Comparison of ENCODE assay signal across 12 cellular contexts in the genomic region with DNA sequence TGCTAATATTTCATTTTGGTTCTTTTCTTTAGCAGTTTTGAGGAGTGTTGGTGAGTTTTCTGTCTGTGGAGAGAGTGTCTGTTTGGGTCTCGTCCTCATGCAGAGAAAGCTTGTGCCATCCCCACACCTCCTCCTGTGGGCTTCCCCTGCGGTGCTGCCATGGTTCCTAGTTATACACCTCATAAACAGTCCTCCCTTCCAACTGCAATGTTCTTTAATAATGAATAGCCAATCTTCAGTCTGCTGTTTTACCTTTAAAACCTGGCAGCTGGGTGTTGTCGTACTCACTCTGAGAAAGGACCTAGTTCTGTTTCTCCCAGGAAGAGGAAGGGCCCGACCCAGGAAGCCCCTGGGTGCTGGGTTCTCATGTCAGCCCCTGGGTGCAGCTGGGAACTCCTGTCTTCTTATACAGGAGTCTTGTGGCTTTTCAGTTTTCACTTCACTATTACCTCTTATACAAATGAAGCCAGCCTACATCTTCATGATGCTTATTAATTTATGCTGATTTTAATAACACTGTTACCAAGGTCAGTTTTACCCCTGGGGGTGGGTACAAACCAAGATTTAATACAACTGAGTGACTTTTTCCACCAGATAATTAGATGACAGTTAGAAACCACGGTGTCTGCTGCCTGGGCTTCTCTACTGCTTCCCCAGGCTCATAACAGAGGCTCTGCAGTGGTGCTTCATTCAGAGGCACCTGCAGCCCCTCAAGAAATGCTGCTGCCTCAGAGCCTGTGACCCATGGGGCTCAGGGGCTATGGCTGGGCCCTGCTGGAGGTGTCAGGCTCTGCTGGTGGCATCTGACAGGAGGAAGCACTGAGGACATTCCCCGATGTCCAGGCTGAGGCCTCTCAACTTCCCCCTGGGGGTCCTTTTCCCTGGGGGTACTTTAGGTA. TPM values are rescaled to one million over a fixed set of nuclear protein-coding genes. Genes with fewer than 3 reads are reported as not detected.
DNase-seq lines count a peak whose midpoint lies in the region; ATAC-seq and TF ChIP-seq lines count a peak whose summit lies in the region.
"Had no signal": no experiment of that assay in that cellular context is flagged by ENCODE, and none has a peak within 500 bp of the region (broad histone marks: within the 10 kb centered on the region; RNA-seq: fewer than 3 reads in every experiment).

No MANE protein-coding gene starts in this region.

- H3K9ac ChIP-seq in smooth muscle cell (ENCODE audit: low read depth): no peak overlapping the region

- no peaks in the 10 kb centered on the region for H3K79me2 ChIP-seq in smooth muscle cell (ENCODE audit: low read depth)
- H3K79me2 ChIP-seq: hepatocyte had no signal

- no peaks in the 10 kb centered on the region for H3K27me3 ChIP-seq in naive thymus-derived CD4-positive, alpha-beta T cell (ENCODE audit: control insufficient read depth in 2 of 2, insufficient read depth in 2 of 2, low read length in 2 of 2)
- H3K27me3 ChIP-seq in uterus: no peaks in the 10 kb centered on the region
- H3K27me3 ChIP-seq in smooth muscle cell (ENCODE audit: low read depth): no peaks in the 10 kb centered on the region
- H3K27me3 ChIP-seq: hepatocyte, vagina had no signal

- H3F3A ChIP-seq in smooth muscle cell (ENCODE audit: low read depth): no peaks in the 10 kb centered on the region

- peak overlapping the region; percentile 24 to 87 (median 73) for H3K27ac Mint-ChIP-seq in naive thymus-derived CD4-positive, alpha-beta T cell

- no peak overlapping the region for H3K4me2 ChIP-seq in smooth muscle cell
- H3K4me2 ChIP-seq: hepatocyte had no signal

- TF ChIP-seq CTCF in uterus (IDR thresholded peaks at IDR 0.05): no peak
- TF ChIP-seq CTCF in smooth muscle cell (IDR thresholded peaks at IDR 0.05; ENCODE audit: borderline replicate concordance, insufficient read depth, poor library complexity, severe bottlenecking): no peak

- peak overlapping the region in 2 of 10 donors; percentile 6 to 10 for H3K4me3 Mint-ChIP-seq in naive thymus-derived CD4-positive, alpha-beta T cell

- peaks cover 38 to 68% (median 53%) of the 10 kb centered on the region in 7 donors for H3K4me1 Mint-ChIP-seq in naive thymus-derived CD4-positive, alpha-beta T cell

- no peak overlapping the region for H3K4me3 ChIP-seq in naive thymus-derived CD4-positive, alpha-beta T cell (ENCODE audit: low read length)
- H3K4me3 ChIP-seq in uterus (no peak overlapping the region), smooth muscle cell (no peak overlapping the region)
- H3K4me3 ChIP-seq: hepatocyte, vagina had no signal

- no peaks in the 10 kb centered on the region for H4K20me1 ChIP-seq in smooth muscle cell (ENCODE audit: low read depth)

- H3K27ac ChIP-seq in naive thymus-derived CD4-positive, alpha-beta T cell (ENCODE audit: low read depth, low read length): peak overlapping the region; percentile 30
- H3K27ac ChIP-seq in uterus: no peak overlapping the region
- H3K27ac ChIP-seq in smooth muscle cell (ENCODE audit: low read depth): no peak overlapping the region
- H3K27ac ChIP-seq: hepatocyte, vagina had no signal

- CTCF ChIA-PET in naive thymus-derived CD4-positive, alpha-beta T cell (lab: Charles Lee): interaction anchor here (0.5 to 0.6 kb wide), 2 partner anchors 87 to 150 kb away, joined by 4 to 6 read pairs; no protein-coding TSS in a partner anchor

- H3K36me3 ChIP-seq in naive thymus-derived CD4-positive, alpha-beta T cell (ENCODE audit: control insufficient read depth in 2 of 3, insufficient read depth in 3 of 3, low read length in 3 of 3): peaks cover 22 to 93% (median 36%) of the 10 kb centered on the region in 3 experiments
- H3K36me3 ChIP-seq in uterus: no peaks in the 10 kb centered on the region
- H3K36me3 ChIP-seq in smooth muscle cell (ENCODE audit: low read depth): no peaks in the 10 kb centered on the region

- 91% methylated on average over 6 of the region's 6 CpGs for WGBS in smooth muscle cell (ENCODE audit: low lambda C conversion rate)

- H3K9me3 ChIP-seq in naive thymus-derived CD4-positive, alpha-beta T cell (ENCODE audit: control insufficient read depth in 2 of 3, low read length in 3 of 3): no peaks in the 10 kb centered on the region
- H3K9me3 ChIP-seq in uterus: no peaks in the 10 kb centered on the region
- H3K9me3 ChIP-seq in smooth muscle cell (replicated peaks; ENCODE audit: low read depth): no peaks in the 10 kb centered on the region
- H3K9me3 ChIP-seq: vagina had no signal

- no peak for DNase-seq in naive thymus-derived CD4-positive, alpha-beta T cell
- DNase-seq in uterus: no peak
- no peak for DNase-seq in NOMO-1 treated with DMSO at 0.1 percent for 48 hours (lab: John Stamatoyannopoulos, UW; ENCODE audit: unreplicated experiment)
- DNase-seq in smooth muscle cell (lab: John Stamatoyannopoulos, UW; ENCODE audit: unreplicated experiment): no peak
- DNase-seq: effector memory CD4-positive, alpha-beta T cell; mammary epithelial cell; NCI-H2081 had no signal

- H3K36me3 Mint-ChIP-seq in naive thymus-derived CD4-positive, alpha-beta T cell: peaks cover 35 to 66% (median 47%) of the 10 kb centered on the region in 5 donors

- ATAC-seq in GM18907 (IDR thresholded peaks at IDR 0.05; ENCODE audit: unreplicated experiment) (peak; percentile 53), GM21515 (IDR thresholded peaks at IDR 0.05; ENCODE audit: unreplicated experiment) (peak; percentile 63), HG03460 (IDR thresholded peaks at IDR 0.05; ENCODE audit: unreplicated experiment) (peak; percentile 57)
- ATAC-seq in naive thymus-derived CD4-positive, alpha-beta T cell: peak; percentile 21

- POLR2A ChIA-PET in naive thymus-derived CD4-positive, alpha-beta T cell (lab: Charles Lee): no interaction called here

- no peak for TF ChIP-seq POLR2A in uterus (IDR thresholded peaks at IDR 0.05)

- no peak overlapping the region for H2AFZ ChIP-seq in smooth muscle cell (ENCODE audit: low read depth)
- H2AFZ ChIP-seq: hepatocyte had no signal

- H3K9me3 Mint-ChIP-seq in naive thymus-derived CD4-positive, alpha-beta T cell: no peaks in the 10 kb centered on the region

- no peaks in the 10 kb centered on the region for H3K27me3 Mint-ChIP-seq in naive thymus-derived CD4-positive, alpha-beta T cell

- intact Hi-C loops in naive thymus-derived CD4-positive, alpha-beta T cell (cut with micrococcal nuclease): no loop called here
- intact Hi-C loops in uterus (cut with DNase I; ENCODE audit: low total_unique reads): no loop called here

- peaks cover 0 to 11% of the 10 kb centered on the region in 2 donors for H3K4me1 ChIP-seq in naive thymus-derived CD4-positive, alpha-beta T cell (ENCODE audit: control insufficient read depth in 2 of 2, insufficient read depth in 2 of 2, low read length in 2 of 2)
- H3K4me1 ChIP-seq in uterus (no peaks in the 10 kb centered on the region), smooth muscle cell (ENCODE audit: low read depth) (no peaks in the 10 kb centered on the region)
- H3K4me1 ChIP-seq: vagina had no signal

RNA-seq across cellular contexts. Expression of a gene that starts 59.1 kb away (rescaled TPM):
- 10 to 100 TPM; 23.8 to 55.2 (median 29.2) TPM for total RNA-seq in naive thymus-derived CD4-positive, alpha-beta T cell
- polyA plus RNA-seq in naive thymus-derived CD4-positive, alpha-beta T cell: 10 to 100 TPM; 25.5 to 36.3 TPM
- total RNA-seq in uterus (10 to 100 TPM in 3 of 4 donors, 1 to 10 TPM in 1; 9.5 to 76.5 (median 34.4) TPM), smooth muscle cell (20.1 and 20.2 TPM in 2 replicates)
- polyA plus RNA-seq in smooth muscle cell: 27.8 and 29.4 TPM in 2 replicates

RNA-seq across cellular contexts. Expression of a gene that starts 59.2 kb away (rescaled TPM):
- total RNA-seq in naive thymus-derived CD4-positive, alpha-beta T cell: 10 to 100 TPM; 22.2 to 41.3 (median 29.9) TPM
- 10 to 100 TPM; 59.2 to 63.2 TPM for polyA plus RNA-seq in naive thymus-derived CD4-positive, alpha-beta T cell
- total RNA-seq in uterus (10 to 100 TPM; 12.0 to 57.9 (median 33.9) TPM), smooth muscle cell (52.2 and 61.6 TPM in 2 replicates)
- 52.8 and 59.2 TPM in 2 replicates for polyA plus RNA-seq in smooth muscle cell
